Comparison of ENCODE assay signal across 9 cellular contexts in genomic region chr4:5001641-5002040, GRCh38. TPM values are rescaled to one million over a fixed set of nuclear protein-coding genes. Genes with fewer than 3 reads are reported as not detected.
"Had no signal": no experiment of that assay in that cellular context is flagged by ENCODE, and none has a peak within 500 bp of the region (broad histone marks: within the 10 kb centered on the region; RNA-seq: fewer than 3 reads in every experiment).

No MANE protein-coding gene starts in this region.

RNA-seq across cellular contexts. Expression of gene CYTL1, which starts 17.6 kb away (rescaled TPM):
- total RNA-seq: activated CD4-positive, alpha-beta memory T cell treated with anti-CD3 and anti-CD28 coated beads, Interleukin-2, amount 10 ng/mL, durations not matched to agents 7 days and 5 days; activated CD4-positive, alpha-beta T cell treated with anti-CD3 and anti-CD28 coated beads for 36 hours; activated CD4-positive, alpha-beta T cell treated with anti-CD3 and anti-CD28 coated beads, Interleukin-2, amount 10 ng/mL, durations not matched to agents 7 days and 5 days; activated CD8-positive, alpha-beta memory T cell treated with anti-CD3 and anti-CD28 coated beads, Interleukin-2, amount 10 ng/mL, durations not matched to agents 7 days and 5 days; activated CD8-positive, alpha-beta T cell treated with anti-CD3 and anti-CD28 coated beads, Interleukin-2, amount 10 ng/mL, durations not matched to agents 7 days and 5 days; activated naive CD8-positive, alpha-beta T cell treated with anti-CD3 and anti-CD28 coated beads, Interleukin-2, amount 10 ng/mL, durations not matched to agents 7 days and 5 days; activated T-helper 2 cell treated with anti-CD3 and anti-CD28 coated beads, Interferon-gamma antibody, Interleukin-2, Interleukin-4, amounts not matched to agents 10 μg/mL and 5 μg/mL and 100 μg/mL, durations not matched to agents 14 hours and 24 hours and 36 hours; bronchial epithelial cell had no signal

RNA-seq across cellular contexts. Expression of gene STK32B, which starts 49.6 kb away (rescaled TPM):
- total RNA-seq: activated CD4-positive, alpha-beta memory T cell treated with anti-CD3 and anti-CD28 coated beads, Interleukin-2, amount 10 ng/mL, durations not matched to agents 7 days and 5 days; activated CD4-positive, alpha-beta T cell treated with anti-CD3 and anti-CD28 coated beads for 36 hours; activated CD4-positive, alpha-beta T cell treated with anti-CD3 and anti-CD28 coated beads, Interleukin-2, amount 10 ng/mL, durations not matched to agents 7 days and 5 days; activated CD8-positive, alpha-beta memory T cell treated with anti-CD3 and anti-CD28 coated beads, Interleukin-2, amount 10 ng/mL, durations not matched to agents 7 days and 5 days; activated CD8-positive, alpha-beta T cell treated with anti-CD3 and anti-CD28 coated beads, Interleukin-2, amount 10 ng/mL, durations not matched to agents 7 days and 5 days; activated naive CD8-positive, alpha-beta T cell treated with anti-CD3 and anti-CD28 coated beads, Interleukin-2, amount 10 ng/mL, durations not matched to agents 7 days and 5 days; activated T-helper 2 cell treated with anti-CD3 and anti-CD28 coated beads, Interferon-gamma antibody, Interleukin-2, Interleukin-4, amounts not matched to agents 10 μg/mL and 5 μg/mL and 100 μg/mL, durations not matched to agents 14 hours and 24 hours and 36 hours; cardiac muscle cell had no signal
- polyA plus RNA-seq: cardiac muscle cell had no signal
